In genomic region chr11:113991170-113991569, GRCh38 we compare ENCODE assay signal across 12 cellular contexts. TPM values are rescaled to one million over a fixed set of nuclear protein-coding genes. Genes with fewer than 3 reads are reported as not detected.
DNase-seq lines count a peak whose midpoint lies in the region; ATAC-seq, FAIRE-seq and TF ChIP-seq lines count a peak whose summit lies in the region.
"Had no signal": no experiment of that assay in that cellular context is flagged by ENCODE, and none has a peak within 500 bp of the region (broad histone marks: within the 10 kb centered on the region; RNA-seq: fewer than 3 reads in every experiment).

No MANE protein-coding gene starts in this region.

- H3K36me3 ChIP-seq in DND-41 (ENCODE audit: insufficient read depth, low read length): no peaks in the 10 kb centered on the region
- no peaks in the 10 kb centered on the region for H3K36me3 ChIP-seq in K562 (ENCODE audit: control insufficient read depth, insufficient read depth, low read length)
- H3K36me3 ChIP-seq in left lung: no peaks in the 10 kb centered on the region

- H4K20me1 ChIP-seq in DND-41 (ENCODE audit: insufficient read depth, low read length) (peaks cover 10% of the 10 kb centered on the region), K562 (replicated peaks; ENCODE audit: control insufficient read depth, insufficient read depth, low read length) (peaks cover 17% of the 10 kb centered on the region; the same call in 1 of the 2 replicates)

- TF ChIP-seq POLR2A in K562 (conservative IDR thresholded peaks at IDR 0.05): no peak

- H3K27me3 ChIP-seq in DND-41 (ENCODE audit: insufficient read depth, low read length, poor library complexity) (no peaks in the 10 kb centered on the region), K562 (ENCODE audit: control insufficient read depth in 2 of 2, insufficient read depth in 2 of 2, low read length in 2 of 2) (peaks cover 0 to 21% of the 10 kb centered on the region in 2 experiments; a peak in 4 of 5 replicates), left lung (peaks cover 0 to 35% of the 10 kb centered on the region in 2 donors)

- no peak for ATAC-seq in DND-41 (ENCODE audit: insufficient read depth, low read depth)
- ATAC-seq in K562: peak; percentile 67; the same call in 2 of the 3 replicates
- ATAC-seq in left lung: peak; percentile 56
- no peak for ATAC-seq in GM21576 (IDR thresholded peaks at IDR 0.05; ENCODE audit: unreplicated experiment)

- H3K27ac ChIP-seq in DND-41 (ENCODE audit: low read length) (no peak overlapping the region), K562 (ENCODE audit: extremely low read depth, low read depth, low read length) (no peak overlapping the region), left lung (no peak overlapping the region)

- H3K4me2 ChIP-seq in DND-41 (ENCODE audit: insufficient read depth, low read length) (no peak overlapping the region), K562 (ENCODE audit: insufficient read depth, low read length) (no peak overlapping the region)

- no peak for FAIRE-seq in K562 (lab: Jason Lieb, UNC)

- CTCF ChIA-PET in K562 (lab: Yijun Ruan, JAX; ENCODE audit: low intra/inter-chr PET ratio): no interaction called here

- no peak for TF ChIP-seq EP300 in K562 (IDR thresholded peaks at IDR 0.05; ENCODE audit: low read length)

- WGBS in K562 (ENCODE audit: insufficient coverage, low coverage, missing lambda C conversion rate): 2% methylated on average over 4 of the region's 4 CpGs

- BruUV-seq in K562 (replicated peaks; lab: Mats Ljungman, UMichigan): no TSS peak

- in situ Hi-C loops in K562 (cut with MboI): no loop called here

- no peak overlapping the region for H3K4me3 ChIP-seq in DND-41 (ENCODE audit: low read depth in 1 of 2, low read length in 2 of 2)
- no peak overlapping the region for H3K4me3 ChIP-seq in K562
- H3K4me3 ChIP-seq in left lung: no peak overlapping the region
- H3K4me3 ChIP-seq: lung had no signal

- H2AFZ ChIP-seq in DND-41 (ENCODE audit: low read depth, low read length) (no peak overlapping the region), K562 (ENCODE audit: low read depth, low read length) (no peak overlapping the region)

- TF ChIP-seq RAD21 in K562 (CRISPR knock-in tag; conservative IDR thresholded peaks at IDR 0.05 in 1 of 2, IDR thresholded peaks at IDR 0.05 in 1 of 2): no peak

- H3K79me2 ChIP-seq in DND-41 (ENCODE audit: insufficient read depth, low read length) (no peaks in the 10 kb centered on the region), K562 (ENCODE audit: control insufficient read depth, insufficient read depth, low read length) (no peaks in the 10 kb centered on the region)

- H3K9me1 ChIP-seq in K562 (ENCODE audit: control insufficient read depth, insufficient read depth, low read length): no peaks in the 10 kb centered on the region

- POLR2A ChIA-PET in K562 (lab: Yijun Ruan, JAX): no interaction called here

- TF ChIP-seq CTCF in DND-41 (IDR thresholded peaks at IDR 0.05; ENCODE audit: borderline replicate concordance, extremely low read depth, low read length, poor library complexity, severe bottlenecking): no peak
- TF ChIP-seq CTCF in K562 (IDR thresholded peaks at IDR 0.05 in 2 of 3, conservative IDR thresholded peaks at IDR 0.05 in 1 of 3; ENCODE audit: insufficient read depth in 2 of 3, low read depth in 1 of 3, low read length in 3 of 3): no peak
- TF ChIP-seq CTCF in left lung (IDR thresholded peaks at IDR 0.05): no peak

- no peaks in the 10 kb centered on the region for H3K4me1 ChIP-seq in DND-41 (ENCODE audit: insufficient read depth, low read length)
- no peaks in the 10 kb centered on the region for H3K4me1 ChIP-seq in K562 (replicated peaks in 1 of 2; ENCODE audit: control insufficient read depth in 2 of 2, insufficient read depth in 2 of 2, low read length in 2 of 2)
- no peaks in the 10 kb centered on the region for H3K4me1 ChIP-seq in left lung

- H3K9me3 ChIP-seq in DND-41 (ENCODE audit: insufficient read depth, low read length, severe bottlenecking) (no peaks in the 10 kb centered on the region), K562 (replicated peaks; ENCODE audit: control insufficient read depth, insufficient read depth, low read depth, low read length) (no peaks in the 10 kb centered on the region), left lung (no peaks in the 10 kb centered on the region)

- intact Hi-C loops in K562 (cut with micrococcal nuclease) (loop anchor here (5.0 to 10.0 kb wide), 3 partner anchors 94 to 771 kb away; no protein-coding TSS in a partner anchor), left lung (cut with DNase I) (no loop called here)

- DNase-seq in DND-41: peak; percentile 40
- DNase-seq in KG1 (lab: John Stamatoyannopoulos, UW): peak; percentile 20
- DNase-seq in K562 (ENCODE audit: extremely low read depth in 1 of 4, low spot score in 3 of 4): peak; percentile 35 to 57 (median 50)
- DNase-seq in left lung: no peak
- DNase-seq in NCI-H524 treated with DMSO at 0.1 percent for 48 hours (lab: John Stamatoyannopoulos, UW): no peak
- DNase-seq in stimulated activated CD4-positive, alpha-beta T cell treated with anti-CD3 and anti-CD28 coated beads, Interleukin-1b, Interleukin-23, amount 100 ng/mL, for 48 hours: no peak
- no peak for DNase-seq in anterior cingulate cortex (lab: John Stamatoyannopoulos, UW)
- DNase-seq: central memory CD4-positive, alpha-beta T cell; stimulated activated CD4-positive, alpha-beta T cell treated with anti-CD3 and anti-CD28 coated beads, Interleukin-4, amount 100 ng/mL, for 24 hours had no signal

- H3K9ac ChIP-seq in DND-41 (ENCODE audit: low read depth, low read length) (no peak overlapping the region), K562 (ENCODE audit: insufficient read depth in 1 of 2, low read depth in 2 of 2, low read length in 2 of 2) (no peak overlapping the region)

TF ChIP-seq in K562, 482 proteins besides CTCF, POLR2A, EP300 and RAD21 (continues in another document):
- no peak for TF ChIP-seq RHOXF2B (CRISPR knock-in tag; conservative IDR thresholded peaks at IDR 0.05)
- TF ChIP-seq TFAP4 (CRISPR knock-in tag; IDR thresholded peaks at IDR 0.05; ENCODE audit: borderline replicate concordance): peak; percentile 35; the same call in 1 of the 2 replicates
- no peak for TF ChIP-seq CEBPB (tag; IDR thresholded peaks at IDR 0.05)
- no peak for TF ChIP-seq CBX5 (IDR thresholded peaks at IDR 0.05; ENCODE audit: borderline replicate concordance, low read depth)
- peak; percentile 97 for TF ChIP-seq EHMT2 (IDR thresholded peaks at IDR 0.05)
- TF ChIP-seq AFF1 (IDR thresholded peaks at IDR 0.05; ENCODE audit: low read depth in 1 of 2, partially characterized antibody in 2 of 2): peak in 1 of 2 experiments; percentile 52

RNA-seq across cellular contexts. Expression of gene HTR3A, which starts 16.3 kb away (rescaled TPM):
- not detected in 2 replicates for total RNA-seq in K562 (2011; cell fraction: chromatin; rRNA removed; ENCODE audit: low replicate concordance)
- total RNA-seq in K562 (2011; cell fraction: nucleolus; rRNA removed): not detected in 2 replicates
- not detected in 2 replicates for total RNA-seq in K562 (2011; cell fraction: nucleoplasm; rRNA removed)
- total RNA-seq in K562 (2014; rRNA removed): not detected in 2 replicates
- total RNA-seq in K562 (2014; rRNA removed; fragmentation: Illumina TruSeq; extraction: Trizol): not detected in 2 replicates
- total RNA-seq in K562 (2015; rRNA removed; fragmentation: Illumina TruSeq; extraction: Trizol): not detected in 2 replicates
- total RNA-seq in K562 (2021): not detected in 2 replicates
- polyA plus RNA-seq in K562 (2011; rRNA removed): not detected in 2 replicates
- polyA plus RNA-seq in K562 (2011; cell fraction: cytosol; rRNA removed): not detected in 2 replicates
- not detected in 2 replicates for polyA plus RNA-seq in K562 (2011; cell fraction: nucleus; rRNA removed)
- polyA plus RNA-seq in K562 (2012): not detected in 2 replicates
- not detected in 2 replicates for polyA plus RNA-seq in K562 (2014; fragmentation: Illumina TruSeq; extraction: Trizol)
- polyA plus RNA-seq in K562 (2014; fragmentation: Nextera tagmentation; extraction: Ambion mirVana): not detected
- polyA plus RNA-seq in K562 (2014; rRNA removed): not detected in 2 replicates
- not detected in 2 replicates for polyA minus RNA-seq in K562 (2011; rRNA and poly(A)+ RNA removed)
- not detected in 2 replicates for polyA minus RNA-seq in K562 (2011; cell fraction: cytosol; rRNA and poly(A)+ RNA removed)
- not detected in 2 replicates for polyA minus RNA-seq in K562 (2011; cell fraction: nucleus; rRNA and poly(A)+ RNA removed)
- under 1 TPM; 0.44 to 0.79 TPM for total RNA-seq in left lung
- total RNA-seq: T-helper 1 cell treated with Interleukin-12 subunit alpha and Interleukin-12 subunit beta and Interleukin-4 antibody, amounts not matched to agents 30 ng/mL and 1 ng/mL, for 36 hours had no signal

Comparison
In these comparisons a context has a peak if more than half of its experiments do, and no peak if none do; other contexts are left out.
1. ATAC-seq: peak in K562 (single experiment) and left lung (single experiment); none in DND-41 (single experiment) and GM21576 (single experiment).
2. DNase-seq: peak in DND-41 (single experiment), KG1 (single experiment) and K562 (4 of 4); none in left lung (0 of 2), NCI-H524 treated with DMSO at 0.1 percent for 48 hours (single experiment), stimulated activated CD4-positive, alpha-beta T cell treated with anti-CD3 and anti-CD28 coated beads, Interleukin-1b, Interleukin-23, amount 100 ng/mL, for 48 hours (single experiment) and anterior cingulate cortex (0 of 58).